ENCODE assay signal across 9 cellular contexts in genomic region chr6:142376115-142376514, GRCh38.
"Had no signal": no experiment of that assay in that cellular context is flagged by ENCODE, and none has a peak within 500 bp of the region (broad histone marks: within the 10 kb centered on the region; RNA-seq: fewer than 3 reads in every experiment).

No MANE protein-coding gene starts in this region.

- H3K4me3 ChIP-seq: pancreas, testis had no signal

- H3K9me3 ChIP-seq: pancreas, testis had no signal

- H3K27ac ChIP-seq: testis had no signal

- H3K27me3 ChIP-seq: brain microvascular endothelial cell, pancreas, testis had no signal

- H3K36me3 ChIP-seq: brain microvascular endothelial cell, pancreas had no signal

- H3K4me1 ChIP-seq: testis had no signal

- DNase-seq: amygdala; brain microvascular endothelial cell; dermis blood vessel endothelial cell; left ventricle myocardium superior; pancreas; stimulated activated CD4-positive, alpha-beta T cell treated with anti-CD3 and anti-CD28 coated beads, Interleukin-4, amount 100 ng/mL, for 4 hours; stimulated activated naive CD8-positive, alpha-beta T cell treated with anti-CD3 and anti-CD28 coated beads, Interleukin-15, amount 100 ng/mL, for 72 hours; T-helper 2 cell; testis had no signal
